ENCODE assay signal across 18 cellular contexts in the genomic region with DNA sequence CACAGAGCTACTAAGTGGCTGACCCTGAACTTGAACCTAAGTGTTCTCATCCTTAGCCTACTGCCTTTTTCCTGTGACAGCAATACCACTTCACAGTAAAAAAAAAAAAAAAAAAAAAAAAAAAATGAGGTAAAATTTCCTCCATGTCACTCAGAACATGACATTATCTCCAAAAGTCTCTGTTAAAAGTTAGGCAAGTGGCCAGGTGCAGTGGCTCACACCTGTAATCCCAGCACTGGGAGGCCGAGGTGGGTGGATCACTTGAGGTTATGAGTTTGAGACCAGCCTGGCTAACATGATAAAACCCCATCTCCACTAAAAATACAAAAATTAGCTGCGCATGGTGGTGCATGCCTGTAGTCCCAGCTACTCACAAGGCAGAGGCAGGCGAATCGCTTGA. TPM values are rescaled to one million over a fixed set of nuclear protein-coding genes. Genes with fewer than 3 reads are reported as not detected.
DNase-seq lines count a peak whose midpoint lies in the region; ATAC-seq and TF ChIP-seq lines count a peak whose summit lies in the region.
"Had no signal": no experiment of that assay in that cellular context is flagged by ENCODE, and none has a peak within 500 bp of the region (broad histone marks: within the 10 kb centered on the region; RNA-seq: fewer than 3 reads in every experiment).

No MANE protein-coding gene starts in this region.

- H3K27me3 ChIP-seq in heart right ventricle (peaks cover 0 to 19% (median 0%) of the 10 kb centered on the region in 7 donors), right lobe of liver (no peaks in the 10 kb centered on the region)
- H3K27me3 ChIP-seq: BLaER1 treated with 17β-estradiol and CSF1 and Interleukin-3, amounts not matched to agents 10 nM and 100 nM had no signal

- intact Hi-C loops in Right ventricle myocardium inferior (cut with DNase I) (loop anchor here (5.0 kb wide), 1 partner anchor 439 kb away; no protein-coding TSS in a partner anchor), heart right ventricle (cut with DNase I) (loop anchor here (1.0 to 10.0 kb wide), 11 partner anchors 132 to 662 kb away; partner anchors contain the start of gene HINT3 (in 3 of the 10)), right lobe of liver (cut with DNase I) (loop anchor here (10.0 kb wide), 1 partner anchor 452 kb away; no protein-coding TSS in a partner anchor)

- POLR2A ChIA-PET in HEK293 (lab: Yijun Ruan, JAX) = interaction anchor here (0.7 kb wide), 2 partner anchors 114 to 453 kb away, joined by 4 to 7 read pairs; no protein-coding TSS in a partner anchor

- no peak for ATAC-seq in Right ventricle myocardium inferior
- no peak for ATAC-seq in heart right ventricle
- peak in 3 of 4 donors; percentile 6 to 40 (median 39) for ATAC-seq in right lobe of liver
- ATAC-seq in GM21367 (IDR thresholded peaks at IDR 0.05; ENCODE audit: unreplicated experiment) = no peak
- ATAC-seq: A549; CD8-positive, alpha-beta T cell; GM12878 had no signal

- H3K4me1 ChIP-seq in heart right ventricle (peaks cover 0 to 16% (median 0%) of the 10 kb centered on the region in 9 donors), HEK293 (ENCODE audit: control insufficient read depth, insufficient read depth, low read length) (no peaks in the 10 kb centered on the region), right lobe of liver (peaks cover 0 to 25% (median 8%) of the 10 kb centered on the region in 4 donors)

- H3K4me3 ChIP-seq in heart right ventricle = no peak overlapping the region
- H3K4me3 ChIP-seq in HEK293 (ENCODE audit: low read depth, low read length) = no peak overlapping the region
- no peak overlapping the region for H3K4me3 ChIP-seq in right lobe of liver
- H3K4me3 ChIP-seq: A549; BLaER1 treated with 17β-estradiol and CSF1 and Interleukin-3, amounts not matched to agents 10 nM and 100 nM; GM12878 had no signal

- DNase-seq in Right ventricle myocardium inferior (ENCODE audit: missing footprints) (peak; percentile 32), heart right ventricle (no peak), right lobe of liver (no peak), SW480 (ENCODE audit: low spot score) (no peak)
- DNase-seq: AML-193; Caco-2; Calu3; CD4-positive, alpha-beta T cell; CD8-positive, alpha-beta T cell; DMS79 treated with DMSO at 0.1 percent for 48 hours; GDM1 had no signal

- H3K9me3 ChIP-seq in heart right ventricle (no peaks in the 10 kb centered on the region), HEK293 (ENCODE audit: control insufficient read depth, insufficient read depth, low read depth, low read length) (no peaks in the 10 kb centered on the region), right lobe of liver (no peaks in the 10 kb centered on the region)
- H3K9me3 ChIP-seq: A549; BLaER1 treated with 17β-estradiol and CSF1 and Interleukin-3, amounts not matched to agents 10 nM and 100 nM; Caco-2 had no signal

- CTCF ChIA-PET in HEK293 (lab: Yijun Ruan, JAX) = interaction anchor here (0.6 to 8.5 kb wide), 40 partner anchors 10 to 662 kb away, joined by 3 to 201 read pairs (median 4); partner anchors contain the start of gene TPD52L1

- TF ChIP-seq POLR2A in right lobe of liver (IDR thresholded peaks at IDR 0.05) = no peak

- 84 to 95% methylated on average over 4 of the region's 4 CpGs for WGBS in heart right ventricle, 2 donors
- WGBS in right lobe of liver (ENCODE audit: insufficient coverage, low coverage, low lambda C conversion rate, missing lambda C conversion rate) = 25% methylated on average over 1 of the region's 4 CpGs

- H3K27ac ChIP-seq in heart right ventricle (no peak overlapping the region), HEK293 (ENCODE audit: extremely low read depth, low read depth, low read length) (no peak overlapping the region), right lobe of liver (peak overlapping the region in 2 of 3 donors; percentile 37 to 55)
- H3K27ac ChIP-seq: 22Rv1; BLaER1 treated with 17β-estradiol and CSF1 and Interleukin-3, amounts not matched to agents 10 nM and 100 nM; C4-2B had no signal

- no peak for TF ChIP-seq CTCF in heart right ventricle (IDR thresholded peaks at IDR 0.05)
- no peak for TF ChIP-seq CTCF in HEK293 (tag by site-specific recombination; IDR thresholded peaks at IDR 0.05)
- TF ChIP-seq CTCF in right lobe of liver (IDR thresholded peaks at IDR 0.05) = no peak

- H3K36me3 ChIP-seq in heart right ventricle (no peaks in the 10 kb centered on the region), HEK293 (ENCODE audit: control insufficient read depth in 2 of 2, insufficient read depth in 1 of 2, low read length in 2 of 2) (no peaks in the 10 kb centered on the region), right lobe of liver (no peaks in the 10 kb centered on the region)
- H3K36me3 ChIP-seq: BLaER1 treated with 17β-estradiol and CSF1 and Interleukin-3, amounts not matched to agents 10 nM and 100 nM had no signal

TF ChIP-seq in HEK293, 187 proteins besides CTCF, POLR2A, EP300 and RAD21:
- TF ChIP-seq ZNF280D (tag by site-specific recombination; IDR thresholded peaks at IDR 0.05) (no peak), ZNF362 (tag by site-specific recombination; IDR thresholded peaks at IDR 0.05) (peak; percentile 87), ZNF202 (tag by site-specific recombination; IDR thresholded peaks at IDR 0.05; ENCODE audit: borderline replicate concordance) (no peak), SP3 (tag by site-specific recombination; IDR thresholded peaks at IDR 0.05) (no peak), ZBTB8A (tag by site-specific recombination; IDR thresholded peaks at IDR 0.05) (no peak)
TF ChIP-seq in HEK293: peak in this region for 1.

RNA-seq across cellular contexts. Expression of gene HDDC2, which starts 11.2 kb away (rescaled TPM):
- total RNA-seq in Right ventricle myocardium inferior = 91.6 TPM
- 100 to 1,000 TPM in 5 of 10 donors, 10 to 100 TPM in 5; 70.9 to 107 (median 95.1) TPM for total RNA-seq in heart right ventricle
- 100 to 1,000 TPM; 103 TPM for polyA plus RNA-seq in heart right ventricle
- 10 to 100 TPM in 3 of 6 experiments, 1 to 10 TPM in 3; 6.8 to 15.6 (median 9.5) TPM for total RNA-seq in right lobe of liver

Comparison
In these comparisons a context has a peak if more than half of its experiments do, and no peak if none do; other contexts are left out.
1. ATAC-seq: peak in right lobe of liver (3 of 4); none in Right ventricle myocardium inferior (single experiment), heart right ventricle (0 of 8) and GM21367 (single experiment).
2. H3K27ac ChIP-seq: peak in right lobe of liver (2 of 3); none in heart right ventricle (0 of 10) and HEK293 (single experiment).